ENCODE assay signal across 22 cellular contexts in the genomic region with DNA sequence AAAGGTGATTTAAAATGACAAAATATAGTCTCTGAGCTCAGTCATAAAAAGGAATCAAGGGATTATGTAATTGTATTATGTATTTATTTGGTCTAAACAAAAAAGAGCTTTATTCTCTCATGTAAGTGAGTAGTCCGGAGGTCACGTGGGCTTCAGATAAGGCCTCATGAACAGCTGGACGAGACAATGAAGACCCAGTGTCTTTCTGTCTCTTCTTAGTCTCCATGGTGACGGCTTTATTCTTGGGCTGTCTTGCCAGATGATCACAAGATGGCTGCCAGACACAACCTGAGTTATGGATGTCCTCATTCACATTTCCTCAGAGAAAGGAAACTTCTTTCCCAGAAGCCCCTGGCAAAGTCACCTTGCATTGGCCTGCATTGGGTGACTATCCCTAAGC.
A peak's percentile ranks its signal among the peaks of the same experiment; 100 is the strongest.
DNase-seq lines count a peak whose midpoint lies in the region; ATAC-seq and TF ChIP-seq lines count a peak whose summit lies in the region.
"Had no signal": no experiment of that assay in that cellular context is flagged by ENCODE, and none has a peak within 500 bp of the region (broad histone marks: within the 10 kb centered on the region; RNA-seq: fewer than 3 reads in every experiment).

No MANE protein-coding gene starts in this region.

- no peaks in the 10 kb centered on the region for H4K20me1 ChIP-seq in smooth muscle cell (ENCODE audit: low read depth)

- H2BK5ac ChIP-seq in mesenchymal stem cell (ENCODE audit: low read depth, low read length, poor library complexity, severe bottlenecking): no peak overlapping the region

- no peak for ATAC-seq in activated CD8-positive, alpha-beta T cell treated with anti-CD3 and anti-CD28 coated beads, Interleukin-2, amount 10 ng/mL, durations not matched to agents 7 days and 5 days
- no peak for ATAC-seq in activated CD8-positive, alpha-beta T cell treated with anti-CD3 and anti-CD28 coated beads for 36 hours
- ATAC-seq in GM21381 (IDR thresholded peaks at IDR 0.05; ENCODE audit: unreplicated experiment): no peak
- ATAC-seq: psoas muscle, Right ventricle myocardium inferior had no signal

- no peak overlapping the region for H3K4ac ChIP-seq in mesenchymal stem cell (ENCODE audit: low read depth in 1 of 2, low read length in 2 of 2)

- DNase-seq in activated CD8-positive, alpha-beta T cell treated with anti-CD3 and anti-CD28 coated beads, Interleukin-2, amount 10 ng/mL, durations not matched to agents 7 days and 5 days: no peak
- DNase-seq in activated CD8-positive, alpha-beta T cell treated with anti-CD3 and anti-CD28 coated beads for 36 hours: no peak
- DNase-seq in SJSA1 (ENCODE audit: low read depth in 1 of 2, low spot score in 2 of 2) (no peak), mesenchymal stem cell (no peak), smooth muscle cell (lab: John Stamatoyannopoulos, UW; ENCODE audit: unreplicated experiment) (no peak), GM19240 (ENCODE audit: insufficient read length, low spot score) (no peak)
- DNase-seq in activated T-cell treated with anti-CD3 and anti-CD28 coated beads, Interleukin-2, amount 50 U/mL, for 24 hours: no peak
- DNase-seq: COR-L47, glutamatergic neuron, kidney, NCI-H1694, NCI-H748 treated with DMSO at 0.1 percent for 48 hours, OCI-M1, psoas muscle, T1000 had no signal

- CTCF ChIA-PET in activated CD8-positive, alpha-beta T cell treated with anti-CD3 and anti-CD28 coated beads, Interleukin-2, amount 10 ng/mL, durations not matched to agents 7 days and 5 days (lab: Charles Lee): interaction anchor here (0.7 to 1.8 kb wide), 5 partner anchors 14 to 139 kb away, joined by 3 to 10 read pairs (median 4); partner anchors contain the start of gene NEMF
- CTCF ChIA-PET in activated CD8-positive, alpha-beta T cell treated with anti-CD3 and anti-CD28 coated beads for 36 hours (lab: Charles Lee): interaction anchor here (1.1 kb wide), 1 partner anchor 21 kb away, joined by 4 read pairs; no protein-coding TSS in a partner anchor

- H3K23ac ChIP-seq in mesenchymal stem cell (ENCODE audit: low read length in 2 of 2): no peak overlapping the region

- H4K91ac ChIP-seq in mesenchymal stem cell (ENCODE audit: low read length): no peak overlapping the region

- no peak overlapping the region for H2BK120ac ChIP-seq in mesenchymal stem cell (ENCODE audit: low read depth, low read length)

- peak overlapping the region; percentile 60 for H2AK5ac ChIP-seq in mesenchymal stem cell (ENCODE audit: low read length, severe bottlenecking)

- H2BK15ac ChIP-seq in mesenchymal stem cell (ENCODE audit: low read depth, poor library complexity, severe bottlenecking): no peak overlapping the region

- H3K9me3 Mint-ChIP-seq in activated CD8-positive, alpha-beta T cell treated with anti-CD3 and anti-CD28 coated beads, Interleukin-2, amount 10 ng/mL, durations not matched to agents 7 days and 5 days (ENCODE audit: insufficient read depth): no peaks in the 10 kb centered on the region
- no peaks in the 10 kb centered on the region for H3K9me3 Mint-ChIP-seq in activated CD8-positive, alpha-beta T cell treated with anti-CD3 and anti-CD28 coated beads for 36 hours
- H3K9me3 Mint-ChIP-seq in activated T-cell treated with anti-CD3 and anti-CD28 coated beads, Interleukin-2, amount 50 U/mL, for 24 hours: no peaks in the 10 kb centered on the region
- H3K9me3 Mint-ChIP-seq: activated T-helper 1 cell treated with anti-CD3 and anti-CD28 coated beads, Interleukin-12 subunit alpha, Interleukin-12 subunit beta, Interleukin-2, Interleukin-4 antibody, amounts not matched to agents 30 ng/mL and 10 ng/mL and 1 ng/mL, durations not matched to agents 14 hours and 24 hours and 36 hours; dendritic cell treated with granulocyte-macrophage colony-stimulating factor and Interleukin-4, amounts not matched to agents 40 ng/mL and 50 ng/mL, for 4 days had no signal

- H3K27ac Mint-ChIP-seq in activated CD8-positive, alpha-beta T cell treated with anti-CD3 and anti-CD28 coated beads, Interleukin-2, amount 10 ng/mL, durations not matched to agents 7 days and 5 days: peak overlapping the region; percentile 37
- H3K27ac Mint-ChIP-seq in activated CD8-positive, alpha-beta T cell treated with anti-CD3 and anti-CD28 coated beads for 36 hours: no peak overlapping the region
- H3K27ac Mint-ChIP-seq in activated T-cell treated with anti-CD3 and anti-CD28 coated beads, Interleukin-2, amount 50 U/mL, for 24 hours: no peak overlapping the region
- H3K27ac Mint-ChIP-seq: activated naive CD8-positive, alpha-beta T cell had no signal

- H3K36me3 ChIP-seq in SJSA1 (no peaks in the 10 kb centered on the region), mesenchymal stem cell (ENCODE audit: control insufficient read depth in 1 of 2, insufficient read depth in 2 of 2, low read depth in 1 of 2, low read length in 2 of 2) (no peaks in the 10 kb centered on the region), smooth muscle cell (ENCODE audit: low read depth) (no peaks in the 10 kb centered on the region)

- TF ChIP-seq CTCF in activated CD8-positive, alpha-beta T cell treated with anti-CD3 and anti-CD28 coated beads for 36 hours (IDR thresholded peaks at IDR 0.05): no peak
- no peak for TF ChIP-seq CTCF in smooth muscle cell (IDR thresholded peaks at IDR 0.05; ENCODE audit: borderline replicate concordance, insufficient read depth, poor library complexity, severe bottlenecking)

- H3K4me1 ChIP-seq in SJSA1 (replicated peaks) (peaks cover 42% of the 10 kb centered on the region), mesenchymal stem cell (ENCODE audit: control insufficient read depth, insufficient read depth, low read depth, low read length) (peaks cover 13% of the 10 kb centered on the region), smooth muscle cell (ENCODE audit: low read depth) (peaks cover 9% of the 10 kb centered on the region)
- H3K4me1 ChIP-seq: psoas muscle had no signal

- H4K8ac ChIP-seq in mesenchymal stem cell (ENCODE audit: low read length): no peak overlapping the region

- no peak overlapping the region for H2AFZ ChIP-seq in mesenchymal stem cell (ENCODE audit: low read depth, low read length)
- H2AFZ ChIP-seq in smooth muscle cell (ENCODE audit: low read depth): no peak overlapping the region

- POLR2A ChIA-PET in activated CD8-positive, alpha-beta T cell treated with anti-CD3 and anti-CD28 coated beads, Interleukin-2, amount 10 ng/mL, durations not matched to agents 7 days and 5 days (lab: Charles Lee): interaction anchor here (0.7 to 5.5 kb wide), 5 partner anchors 10 to 71 kb away, joined by 3 to 40 read pairs (median 3); no protein-coding TSS in a partner anchor
- POLR2A ChIA-PET in activated CD8-positive, alpha-beta T cell treated with anti-CD3 and anti-CD28 coated beads for 36 hours (lab: Charles Lee): interaction anchor here (1.1 to 6.2 kb wide), 4 partner anchors 9 to 59 kb away, joined by 4 to 38 read pairs (median 15); no protein-coding TSS in a partner anchor

- H3K4me3 Mint-ChIP-seq in activated CD8-positive, alpha-beta T cell treated with anti-CD3 and anti-CD28 coated beads, Interleukin-2, amount 10 ng/mL, durations not matched to agents 7 days and 5 days: no peak overlapping the region
- H3K4me3 Mint-ChIP-seq in activated CD8-positive, alpha-beta T cell treated with anti-CD3 and anti-CD28 coated beads for 36 hours: no peak overlapping the region
- no peak overlapping the region for H3K4me3 Mint-ChIP-seq in activated T-cell treated with anti-CD3 and anti-CD28 coated beads, Interleukin-2, amount 50 U/mL, for 24 hours
- H3K4me3 Mint-ChIP-seq: activated naive CD8-positive, alpha-beta T cell; activated T-helper 1 cell treated with anti-CD3 and anti-CD28 coated beads, Interleukin-12 subunit alpha, Interleukin-12 subunit beta, Interleukin-2, Interleukin-4 antibody, amounts not matched to agents 30 ng/mL and 10 ng/mL and 1 ng/mL, durations not matched to agents 14 hours and 24 hours and 36 hours; dendritic cell treated with granulocyte-macrophage colony-stimulating factor and Interleukin-4, amounts not matched to agents 40 ng/mL and 50 ng/mL, for 4 days had no signal

- H3K36me3 Mint-ChIP-seq in activated CD8-positive, alpha-beta T cell treated with anti-CD3 and anti-CD28 coated beads, Interleukin-2, amount 10 ng/mL, durations not matched to agents 7 days and 5 days (ENCODE audit: low read depth): peaks cover 20% of the 10 kb centered on the region
- H3K36me3 Mint-ChIP-seq in activated CD8-positive, alpha-beta T cell treated with anti-CD3 and anti-CD28 coated beads for 36 hours (ENCODE audit: low read depth): no peaks in the 10 kb centered on the region
- H3K36me3 Mint-ChIP-seq in activated T-cell treated with anti-CD3 and anti-CD28 coated beads, Interleukin-2, amount 50 U/mL, for 24 hours (ENCODE audit: low read depth): no peaks in the 10 kb centered on the region

- no peaks in the 10 kb centered on the region for H3K79me2 ChIP-seq in smooth muscle cell (ENCODE audit: low read depth)

- H3K4me2 ChIP-seq in mesenchymal stem cell (ENCODE audit: low read length, poor library complexity, severe bottlenecking) (no peak overlapping the region), smooth muscle cell (no peak overlapping the region)

- no peak overlapping the region for H3K14ac ChIP-seq in mesenchymal stem cell (ENCODE audit: low read length in 2 of 2)

- H3K27ac ChIP-seq in SJSA1: 0 out of 2 replicates have a peak overlapping the region, but pooled peaks have one; percentile 15
- H3K27ac ChIP-seq in mesenchymal stem cell (ENCODE audit: low read length, poor library complexity, severe bottlenecking): no peak overlapping the region
- H3K27ac ChIP-seq in smooth muscle cell (ENCODE audit: low read depth): peak overlapping the region; percentile 38
- H3K27ac ChIP-seq: HL-60, psoas muscle had no signal

- H3K4me1 Mint-ChIP-seq in activated CD8-positive, alpha-beta T cell treated with anti-CD3 and anti-CD28 coated beads, Interleukin-2, amount 10 ng/mL, durations not matched to agents 7 days and 5 days (ENCODE audit: low read depth): peaks cover 45% of the 10 kb centered on the region
- H3K4me1 Mint-ChIP-seq in activated CD8-positive, alpha-beta T cell treated with anti-CD3 and anti-CD28 coated beads for 36 hours (ENCODE audit: low read depth): peaks cover 27% of the 10 kb centered on the region
- H3K4me1 Mint-ChIP-seq in activated T-cell treated with anti-CD3 and anti-CD28 coated beads, Interleukin-2, amount 50 U/mL, for 24 hours (ENCODE audit: low read depth): peaks cover 62% of the 10 kb centered on the region

- H3K9ac ChIP-seq in mesenchymal stem cell (ENCODE audit: low read length) (no peak overlapping the region), smooth muscle cell (ENCODE audit: low read depth) (no peak overlapping the region)

- H3K27me3 ChIP-seq in SJSA1 (replicated peaks) (no peaks in the 10 kb centered on the region), mesenchymal stem cell (ENCODE audit: control insufficient read depth in 1 of 2, insufficient read depth in 1 of 2, low read length in 2 of 2) (no peaks in the 10 kb centered on the region), smooth muscle cell (ENCODE audit: low read depth) (no peaks in the 10 kb centered on the region)

- H3K9me3 ChIP-seq in SJSA1 (replicated peaks): no peaks in the 10 kb centered on the region
- H3K9me3 ChIP-seq in mesenchymal stem cell (ENCODE audit: control insufficient read depth, low read length): no peaks in the 10 kb centered on the region
- no peaks in the 10 kb centered on the region for H3K9me3 ChIP-seq in smooth muscle cell (replicated peaks; ENCODE audit: low read depth)
- H3K9me3 ChIP-seq: psoas muscle had no signal

- H3K4me3 ChIP-seq in SJSA1 (no peak overlapping the region), mesenchymal stem cell (ENCODE audit: insufficient read depth in 1 of 2, low read depth in 1 of 2, low read length in 2 of 2) (no peak overlapping the region), smooth muscle cell (no peak overlapping the region)
- H3K4me3 ChIP-seq: psoas muscle had no signal

- intact Hi-C loops in activated CD8-positive, alpha-beta T cell treated with anti-CD3 and anti-CD28 coated beads for 36 hours (cut with micrococcal nuclease): no loop called here

- H3F3A ChIP-seq in smooth muscle cell (ENCODE audit: low read depth): peaks cover 23% of the 10 kb centered on the region

- WGBS in mesenchymal stem cell: 93% methylated on average over 4 of the region's 4 CpGs
- WGBS in smooth muscle cell (ENCODE audit: low lambda C conversion rate): 73% methylated on average over 4 of the region's 4 CpGs

- H2BK12ac ChIP-seq in mesenchymal stem cell (ENCODE audit: low read length in 2 of 2): no peak overlapping the region

- no peak overlapping the region for H3K18ac ChIP-seq in mesenchymal stem cell (ENCODE audit: low read depth in 1 of 2, low read length in 2 of 2)

- H3K79me1 ChIP-seq in mesenchymal stem cell (replicated peaks; ENCODE audit: low read length, poor library complexity, severe bottlenecking): no peaks in the 10 kb centered on the region

- H3K27me3 Mint-ChIP-seq in activated CD8-positive, alpha-beta T cell treated with anti-CD3 and anti-CD28 coated beads, Interleukin-2, amount 10 ng/mL, durations not matched to agents 7 days and 5 days (ENCODE audit: low read depth): no peaks in the 10 kb centered on the region
- no peaks in the 10 kb centered on the region for H3K27me3 Mint-ChIP-seq in activated CD8-positive, alpha-beta T cell treated with anti-CD3 and anti-CD28 coated beads for 36 hours
- H3K27me3 Mint-ChIP-seq in activated T-cell treated with anti-CD3 and anti-CD28 coated beads, Interleukin-2, amount 50 U/mL, for 24 hours: no peaks in the 10 kb centered on the region
- H3K27me3 Mint-ChIP-seq: activated naive CD8-positive, alpha-beta T cell; B cell; dendritic cell treated with granulocyte-macrophage colony-stimulating factor and Interleukin-4, amounts not matched to agents 40 ng/mL and 50 ng/mL, for 4 days had no signal
